ENCODE assay signal across 8 cellular contexts in genomic region chr19:57321164-57321563, GRCh38. TPM values are rescaled to one million over a fixed set of nuclear protein-coding genes. Genes with fewer than 3 reads are reported as not detected.
DNase-seq lines count a peak whose midpoint lies in the region; ATAC-seq and TF ChIP-seq lines count a peak whose summit lies in the region.

No MANE protein-coding gene starts in this region.

- no peak overlapping the region for H3K23ac ChIP-seq in mesenchymal stem cell (ENCODE audit: low read length in 2 of 2)

- H2BK12ac ChIP-seq in mesenchymal stem cell (ENCODE audit: low read length in 2 of 2) = no peak overlapping the region

- no peak overlapping the region for H3K18ac ChIP-seq in mesenchymal stem cell (ENCODE audit: low read depth in 1 of 2, low read length in 2 of 2)

- TF ChIP-seq CTCF in right atrium auricular region (IDR thresholded peaks at IDR 0.05) (no peak), astrocyte of the cerebellum (IDR thresholded peaks at IDR 0.05; ENCODE audit: low read depth, low read length, missing control alignments) (no peak), vagina (IDR thresholded peaks at IDR 0.05) (no peak)

- peaks cover 0 to 7% of the 10 kb centered on the region in 2 donors for H3K9me3 ChIP-seq in right atrium auricular region
- no peaks in the 10 kb centered on the region for H3K9me3 ChIP-seq in mesenchymal stem cell (ENCODE audit: control insufficient read depth, low read length)
- H3K9me3 ChIP-seq in vagina = peaks cover 22% of the 10 kb centered on the region

- peak overlapping the region; percentile 90 to 92 for H3K27ac ChIP-seq in right atrium auricular region
- no peak overlapping the region for H3K27ac ChIP-seq in mesenchymal stem cell (ENCODE audit: low read length, poor library complexity, severe bottlenecking)
- peak overlapping the region; percentile 73 for H3K27ac ChIP-seq in vagina

- peak overlapping the region; percentile 80 for H3K4me2 ChIP-seq in mesenchymal stem cell (ENCODE audit: low read length, poor library complexity, severe bottlenecking)

- H2BK15ac ChIP-seq in mesenchymal stem cell (ENCODE audit: low read depth, poor library complexity, severe bottlenecking) = no peak overlapping the region

- H4K91ac ChIP-seq in mesenchymal stem cell (ENCODE audit: low read length) = no peak overlapping the region

- no peak overlapping the region for H4K8ac ChIP-seq in mesenchymal stem cell (ENCODE audit: low read length)

- H3K4me3 ChIP-seq in right atrium auricular region (peak overlapping the region; percentile 83 to 97), astrocyte of the cerebellum (ENCODE audit: low read depth, low read length) (peak overlapping the region; percentile 88), mesenchymal stem cell (ENCODE audit: insufficient read depth in 1 of 2, low read depth in 1 of 2, low read length in 2 of 2) (peak overlapping the region; percentile 80 to 100), vagina (peak overlapping the region; percentile 85 to 87)

- no peak overlapping the region for H3K14ac ChIP-seq in mesenchymal stem cell (ENCODE audit: low read length in 2 of 2)

- peak overlapping the region in 1 of 2 experiments; percentile 57 for H3K4ac ChIP-seq in mesenchymal stem cell (ENCODE audit: low read depth in 1 of 2, low read length in 2 of 2)

- H2AFZ ChIP-seq in mesenchymal stem cell (ENCODE audit: low read depth, low read length) = no peak overlapping the region

- H3K27me3 ChIP-seq in right atrium auricular region (no peaks in the 10 kb centered on the region), mesenchymal stem cell (ENCODE audit: control insufficient read depth in 1 of 2, insufficient read depth in 1 of 2, low read length in 2 of 2) (peaks cover 0 to 2% of the 10 kb centered on the region in 2 experiments), vagina (no peaks in the 10 kb centered on the region)

- peaks cover 0 to 27% of the 10 kb centered on the region in 2 donors for H3K4me1 ChIP-seq in right atrium auricular region
- H3K4me1 ChIP-seq in mesenchymal stem cell (ENCODE audit: control insufficient read depth, insufficient read depth, low read depth, low read length) = peaks cover 9% of the 10 kb centered on the region
- H3K4me1 ChIP-seq in vagina = peaks cover 20% of the 10 kb centered on the region

- in situ Hi-C loops in astrocyte of the cerebellum (cut with HindIII; ENCODE audit: low sequenced_read_pairs) = no loop called here

- no peak for TF ChIP-seq POLR2A in vagina (IDR thresholded peaks at IDR 0.05)

- H3K9ac ChIP-seq in mesenchymal stem cell (ENCODE audit: low read length) = peak overlapping the region; percentile 97

- H2BK120ac ChIP-seq in mesenchymal stem cell (ENCODE audit: low read depth, low read length) = no peak overlapping the region

- peaks cover 28% of the 10 kb centered on the region for H3K36me3 ChIP-seq in right atrium auricular region
- H3K36me3 ChIP-seq in mesenchymal stem cell (ENCODE audit: control insufficient read depth in 1 of 2, insufficient read depth in 2 of 2, low read depth in 1 of 2, low read length in 2 of 2) = peaks cover 19 to 29% of the 10 kb centered on the region in 2 experiments
- peaks cover 5 to 38% of the 10 kb centered on the region in 2 donors for H3K36me3 ChIP-seq in vagina

- DNase-seq in right atrium auricular region (ENCODE audit: low spot score) (no peak), cardiac septum (ENCODE audit: low spot score) (no peak), astrocyte of the cerebellum (ENCODE audit: low read depth) (no peak), mesenchymal stem cell (no peak), vagina (ENCODE audit: extremely low spot score in 2 of 2) (no peak), DMS79 (lab: John Stamatoyannopoulos, UW) (no peak)
- DNase-seq in activated CD4-positive, alpha-beta T cell treated with anti-CD3 and anti-CD28 coated beads, Interleukin-2, amount 50 U/mL, for 1 hour = no peak

- intact Hi-C loops in cardiac septum (cut with DNase I) = loop anchor here (5.0 kb wide), 1 partner anchor 41 kb away; the partner anchor contains the start of genes TRAPPC2B and ZNF547
- intact Hi-C loops in vagina (cut with DNase I) = no loop called here

- H2AK5ac ChIP-seq in mesenchymal stem cell (ENCODE audit: low read length, severe bottlenecking) = no peak overlapping the region

- peaks cover 26% of the 10 kb centered on the region for H3K79me1 ChIP-seq in mesenchymal stem cell (replicated peaks; ENCODE audit: low read length, poor library complexity, severe bottlenecking)

- WGBS in mesenchymal stem cell = 61% methylated on average over 8 of the region's 8 CpGs

- ATAC-seq in HG03469 (IDR thresholded peaks at IDR 0.05; ENCODE audit: unreplicated experiment) = no peak

- H2BK5ac ChIP-seq in mesenchymal stem cell (ENCODE audit: low read depth, low read length, poor library complexity, severe bottlenecking) = no peak overlapping the region

RNA-seq across cellular contexts. Expression of gene ZNF543, which starts 0.9 kb away (rescaled TPM):
- total RNA-seq in right atrium auricular region = 1 to 10 TPM; 6.0 to 7.8 TPM
- 6.1 TPM for total RNA-seq in cardiac septum
- polyA plus RNA-seq in mesenchymal stem cell (2013, experiment 1 of 2) = 1.9 TPM
- polyA plus RNA-seq in mesenchymal stem cell (2013, experiment 2 of 2) = 2.2 TPM
- total RNA-seq in vagina = 6.9 TPM

RNA-seq across cellular contexts. Expression of gene ZNF304, which starts 29.9 kb away (rescaled TPM):
- total RNA-seq in right atrium auricular region = 1 to 10 TPM; 6.6 to 8.2 TPM
- total RNA-seq in cardiac septum = 10.0 TPM
- polyA plus RNA-seq in mesenchymal stem cell (2013, experiment 1 of 2) = 3.3 TPM
- 3.3 TPM for polyA plus RNA-seq in mesenchymal stem cell (2013, experiment 2 of 2)
- 5.9 TPM for total RNA-seq in vagina

RNA-seq across cellular contexts. Expression of gene ZNF460, which starts 40.9 kb away (rescaled TPM):
- total RNA-seq in right atrium auricular region (10 to 100 TPM; 34.7 to 38.3 TPM), cardiac septum (45.3 TPM), vagina (76.1 TPM)
- 2.1 TPM for polyA plus RNA-seq in mesenchymal stem cell (2013, experiment 1 of 2)
- polyA plus RNA-seq in mesenchymal stem cell (2013, experiment 2 of 2) = 1.8 TPM

RNA-seq across cellular contexts. Expression of gene TRAPPC2B, which starts 42.2 kb away (rescaled TPM):
- total RNA-seq in right atrium auricular region = 10 to 100 TPM; 16.2 to 23.1 TPM
- total RNA-seq in cardiac septum = 10.2 TPM
- 23.5 TPM for polyA plus RNA-seq in mesenchymal stem cell (2013, experiment 1 of 2)
- polyA plus RNA-seq in mesenchymal stem cell (2013, experiment 2 of 2) = 22.8 TPM
- 8.6 TPM for total RNA-seq in vagina

RNA-seq across cellular contexts. Expression of gene ZNF547, which starts 42.2 kb away (rescaled TPM):
- 1 to 10 TPM; 2.4 to 3.5 TPM for total RNA-seq in right atrium auricular region
- total RNA-seq in cardiac septum = 4.0 TPM
- 1.2 TPM for polyA plus RNA-seq in mesenchymal stem cell (2013, experiment 1 of 2)
- 1.0 TPM for polyA plus RNA-seq in mesenchymal stem cell (2013, experiment 2 of 2)
- 3.2 TPM for total RNA-seq in vagina
